19 cellular contexts compared by ENCODE assay signal in the genomic region with DNA sequence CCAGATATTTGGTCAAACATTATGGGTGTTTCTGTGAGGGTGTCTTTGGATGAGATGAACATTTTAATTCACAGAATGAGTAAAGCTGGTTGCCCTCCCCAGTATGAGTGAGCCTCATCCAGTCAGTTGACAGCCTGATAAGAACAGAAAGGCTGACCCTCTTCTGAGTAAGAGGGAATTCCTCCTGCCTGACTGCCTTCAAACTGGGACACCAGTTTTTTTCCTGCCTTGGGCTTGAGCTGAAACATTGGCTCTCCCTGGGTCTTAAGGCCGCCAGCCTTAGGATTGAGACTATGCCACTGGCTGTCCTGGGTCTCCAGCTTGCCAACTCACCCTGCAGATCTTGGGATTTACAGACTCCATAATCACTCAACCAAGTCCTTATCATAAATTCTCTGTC. TPM values are rescaled to one million over a fixed set of nuclear protein-coding genes. Genes with fewer than 3 reads are reported as not detected.
A peak's percentile ranks its signal among the peaks of the same experiment; 100 is the strongest.
DNase-seq lines count a peak whose midpoint lies in the region; FAIRE-seq and TF ChIP-seq lines count a peak whose summit lies in the region.
"Had no signal": no experiment of that assay in that cellular context is flagged by ENCODE, and none has a peak within 500 bp of the region (broad histone marks: within the 10 kb centered on the region; RNA-seq: fewer than 3 reads in every experiment).

No MANE protein-coding gene starts in this region.

- intact Hi-C loops in PC-9 (cut with micrococcal nuclease; ENCODE audit: unreplicated experiment), result no loop called here

- no peak for TF ChIP-seq CTCF in PC-9 (conservative IDR thresholded peaks at IDR 0.05)

- POLR2A ChIA-PET in PC-9 (lab: Charles Lee; ENCODE audit: unreplicated experiment), result no interaction called here

- no peak overlapping the region for H3K4me3 ChIP-seq in trophoblast cell (ENCODE audit: low read depth, low read length)
- H3K4me3 ChIP-seq in PC-9, result no peak overlapping the region
- H3K4me3 ChIP-seq in small intestine (ENCODE audit: low read depth in 1 of 2, low read length in 2 of 2), result no peak overlapping the region

- no CpG with 5 or more reads among the region's 1 CpG for WGBS in trophoblast cell (ENCODE audit: extremely low coverage, insufficient coverage, insufficient read length)
- 98 to 100% (median 100%) methylated on average over 1 of the region's 1 CpG for WGBS in small intestine, 3 donors

- no peak overlapping the region for H2BK12ac ChIP-seq in trophoblast cell (ENCODE audit: low read length)

- DNase-seq in NCI-H226, result peak; percentile 51
- peak; percentile 35 for DNase-seq in astrocyte of the hippocampus (ENCODE audit: low read depth, low spot score)
- peak; percentile 32 for DNase-seq in iPS-NIHi7 (ENCODE audit: extremely low spot score)
- DNase-seq in trophoblast cell, result peak; percentile 82 to 86
- DNase-seq in PC-9, result no peak
- no peak for DNase-seq in GM19239 (ENCODE audit: insufficient read length, low spot score)
- no peak for DNase-seq in small intestine
- no peak for DNase-seq in SIG-M5 (lab: John Stamatoyannopoulos, UW)
- DNase-seq: CD4-positive, CD25-positive, alpha-beta regulatory T cell; EL; H9; HFFc6; KG1; NCI-H1092 treated with DMSO at 0.1 percent for 48 hours; NCI-H1436 treated with DMSO at 0.1 percent for 48 hours; NCI-H1930; NCI-H524 treated with DMSO at 0.1 percent for 48 hours; NCI-H82; Right ventricle myocardium superior had no signal

- no peak overlapping the region for H3K18ac ChIP-seq in trophoblast cell (ENCODE audit: low read length)

- no peak overlapping the region for H3K4ac ChIP-seq in trophoblast cell (ENCODE audit: low read depth, low read length)

- H3K9me3 ChIP-seq in trophoblast cell (ENCODE audit: insufficient read depth, low read depth, low read length), result no peaks in the 10 kb centered on the region
- no peaks in the 10 kb centered on the region for H3K9me3 ChIP-seq in PC-9 (ENCODE audit: insufficient read depth, low read depth)
- H3K9me3 ChIP-seq in small intestine (ENCODE audit: control insufficient read depth, low read depth), result no peaks in the 10 kb centered on the region

- no peak overlapping the region for H3K14ac ChIP-seq in trophoblast cell (ENCODE audit: low read length)

- H3K79me2 ChIP-seq in trophoblast cell (ENCODE audit: control insufficient read depth, insufficient read depth, low read length, poor library complexity), result no peaks in the 10 kb centered on the region
- H3K79me2 ChIP-seq in PC-9 (ENCODE audit: low read depth), result no peaks in the 10 kb centered on the region

- H2BK5ac ChIP-seq in trophoblast cell (ENCODE audit: low read depth, low read length, poor library complexity), result no peak overlapping the region

- H3F3A ChIP-seq in PC-9 (ENCODE audit: insufficient read depth, low read depth), result no peaks in the 10 kb centered on the region

- H2AK5ac ChIP-seq in trophoblast cell (ENCODE audit: low read length), result no peak overlapping the region

- BruUV-seq in PC-9 (replicated peaks; lab: Mats Ljungman, UMichigan), result no TSS peak

- CTCF ChIA-PET in PC-9 (lab: Charles Lee), result no interaction called here

- H3K27ac ChIP-seq in trophoblast cell (ENCODE audit: low read depth, low read length) (peak overlapping the region; percentile 48), PC-9 (no peak overlapping the region), small intestine (ENCODE audit: low read depth in 1 of 2, low read length in 1 of 2) (no peak overlapping the region)

- H4K91ac ChIP-seq in trophoblast cell (ENCODE audit: low read depth, low read length), result no peak overlapping the region

- H3K36me3 ChIP-seq in trophoblast cell (ENCODE audit: control insufficient read depth in 1 of 2, insufficient read depth in 2 of 2, low read length in 2 of 2), result no peaks in the 10 kb centered on the region
- no peaks in the 10 kb centered on the region for H3K36me3 ChIP-seq in PC-9 (ENCODE audit: low read depth)
- no peaks in the 10 kb centered on the region for H3K36me3 ChIP-seq in small intestine (ENCODE audit: control insufficient read depth in 2 of 2, insufficient read depth in 2 of 2, low read length in 2 of 2)

- no peak for FAIRE-seq in GM19239 (lab: Jason Lieb, UNC)
- FAIRE-seq in small intestine (lab: Jason Lieb, UNC), result no peak

- H3K4me2 ChIP-seq in trophoblast cell (ENCODE audit: low read length) (no peak overlapping the region), PC-9 (no peak overlapping the region)

- no peak overlapping the region for H3K23ac ChIP-seq in trophoblast cell (ENCODE audit: low read length)

- H3K4me1 ChIP-seq in trophoblast cell (ENCODE audit: control insufficient read depth in 1 of 2, insufficient read depth in 2 of 2, low read length in 2 of 2), result peaks cover 5 to 7% of the 10 kb centered on the region in 2 experiments
- H3K4me1 ChIP-seq in PC-9 (replicated peaks; ENCODE audit: insufficient read depth), result no peaks in the 10 kb centered on the region
- H3K4me1 ChIP-seq in small intestine (ENCODE audit: control insufficient read depth in 2 of 2, insufficient read depth in 1 of 2, low read depth in 1 of 2, low read length in 1 of 2), result no peaks in the 10 kb centered on the region

- H3K27me3 ChIP-seq in trophoblast cell (ENCODE audit: insufficient read depth, low read length) (no peaks in the 10 kb centered on the region), PC-9 (ENCODE audit: insufficient read depth, low read depth) (no peaks in the 10 kb centered on the region), small intestine (ENCODE audit: control insufficient read depth in 2 of 2, insufficient read depth in 2 of 2, low read length in 2 of 2) (no peaks in the 10 kb centered on the region)

- no peaks in the 10 kb centered on the region for H3K9me2 ChIP-seq in PC-9 (ENCODE audit: insufficient read depth)

- H2AFZ ChIP-seq in trophoblast cell (ENCODE audit: insufficient read depth, low read length, poor library complexity) (no peak overlapping the region), PC-9 (no peak overlapping the region)

- H2BK120ac ChIP-seq in trophoblast cell (ENCODE audit: insufficient read depth, low read length, poor library complexity), result no peak overlapping the region

- no peak overlapping the region for H4K8ac ChIP-seq in trophoblast cell (ENCODE audit: low read depth, low read length)

- H3K9ac ChIP-seq in trophoblast cell (ENCODE audit: low read length), result no peak overlapping the region

- H3K79me1 ChIP-seq in trophoblast cell (ENCODE audit: low read length), result peaks cover 7% of the 10 kb centered on the region

- no peak overlapping the region for H4K12ac ChIP-seq in trophoblast cell (ENCODE audit: low read depth, low read length)

- no peaks in the 10 kb centered on the region for H4K20me1 ChIP-seq in PC-9 (ENCODE audit: insufficient read depth)

RNA-seq across cellular contexts. Expression of a gene that starts 14.5 kb away (rescaled TPM):
- polyA plus RNA-seq in trophoblast cell (2013), result 31.7 and 32.4 TPM in 2 replicates
- 10.5 and 15.2 TPM in 2 replicates for total RNA-seq in PC-9 (2021)
- 1 to 10 TPM; 1.4 to 5.3 (median 1.6) TPM for polyA plus RNA-seq in small intestine

Comparison
In these comparisons a context has a peak if more than half of its experiments do, and no peak if none do; other contexts are left out.
1. DNase-seq: peak in NCI-H226 (single experiment), astrocyte of the hippocampus (single experiment), iPS-NIHi7 (single experiment) and trophoblast cell (2 of 2); none in PC-9 (0 of 2), GM19239 (single experiment), small intestine (single experiment) and SIG-M5 (single experiment).